ENCODE assay signal across 9 cellular contexts in the genomic region with DNA sequence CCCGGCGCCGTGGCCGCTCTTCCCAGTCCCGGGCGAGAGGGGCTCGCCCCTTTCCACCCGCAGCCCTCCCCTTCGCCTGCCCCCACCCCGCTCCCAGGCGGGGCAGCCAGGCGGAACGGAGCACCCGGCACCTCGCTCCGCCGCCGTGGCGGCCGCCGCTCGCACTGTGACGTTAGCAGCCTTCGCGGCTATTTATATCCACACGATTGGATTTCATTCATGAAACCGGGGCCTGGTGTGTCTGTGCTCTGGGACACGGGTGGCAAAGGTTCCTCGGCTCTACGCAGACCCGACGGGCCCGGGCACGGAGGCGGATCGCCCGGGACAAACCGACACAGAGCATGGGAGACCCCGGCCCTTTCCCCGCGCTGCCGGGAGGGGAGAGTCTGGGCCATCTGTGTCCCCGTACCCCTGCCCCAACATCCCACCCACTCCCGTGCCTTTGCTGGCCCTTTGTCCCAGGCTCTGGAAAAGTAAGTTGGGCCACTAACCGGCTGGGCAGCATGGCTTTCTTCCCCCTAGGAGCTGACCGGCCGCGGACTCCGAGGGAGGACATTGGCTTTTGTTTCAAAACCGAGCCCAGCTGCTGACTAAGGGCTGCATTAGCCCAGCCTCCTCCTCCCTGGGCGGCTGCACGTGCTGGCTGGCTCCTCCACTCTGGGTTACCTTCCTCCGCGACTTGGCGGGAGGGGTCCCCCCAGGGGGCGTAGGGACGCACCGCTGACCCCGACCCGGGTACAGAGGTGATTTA. TPM values are rescaled to one million over a fixed set of nuclear protein-coding genes. Genes with fewer than 3 reads are reported as not detected.
DNase-seq lines count a peak whose midpoint lies in the region; ATAC-seq, FAIRE-seq and TF ChIP-seq lines count a peak whose summit lies in the region.
"Had no signal": no experiment of that assay in that cellular context is flagged by ENCODE, and none has a peak within 500 bp of the region (broad histone marks: within the 10 kb centered on the region; RNA-seq: fewer than 3 reads in every experiment).

Gene RHOBTB1, minus strand, starts transcription at position 27 of the 751 bp plus-strand sequence. CDS start 32,643 bp downstream, outside the sequence.

- intact Hi-C loops in kidney (cut with DNase I): no loop called here

- H3K4me1 ChIP-seq in DND-41 (ENCODE audit: insufficient read depth, low read length): peaks cover 28% of the 10 kb centered on the region
- H3K4me1 ChIP-seq in KMS-11 (ENCODE audit: low read depth, poor library complexity, severe bottlenecking): peaks cover 22% of the 10 kb centered on the region
- H3K4me1 ChIP-seq in kidney (ENCODE audit: control insufficient read depth in 1 of 2, insufficient read depth in 1 of 2, low read depth in 1 of 2, low read length in 2 of 2): peaks cover 3% of the 10 kb centered on the region in 2 donors
- peaks cover 12 to 15% (median 15%) of the 10 kb centered on the region in 3 donors for H3K4me1 ChIP-seq in skeletal muscle tissue (ENCODE audit: control insufficient read depth in 3 of 3, insufficient read depth in 3 of 3, low read length in 3 of 3)

- H4K20me1 ChIP-seq in DND-41 (ENCODE audit: insufficient read depth, low read length) (no peaks in the 10 kb centered on the region), KMS-11 (ENCODE audit: insufficient read depth) (no peaks in the 10 kb centered on the region)

- H3K79me2 ChIP-seq in DND-41 (ENCODE audit: insufficient read depth, low read length) (no peaks in the 10 kb centered on the region), KMS-11 (ENCODE audit: insufficient read depth, low read depth) (no peaks in the 10 kb centered on the region; the same call in 1 of the 2 replicates)

- ATAC-seq in DND-41 (ENCODE audit: insufficient read depth, low read depth) (peak; percentile 74), GM21576 (IDR thresholded peaks at IDR 0.05; ENCODE audit: unreplicated experiment) (peak; percentile 54)

- no peak for TF ChIP-seq CTCF in DND-41 (IDR thresholded peaks at IDR 0.05; ENCODE audit: borderline replicate concordance, extremely low read depth, low read length, poor library complexity, severe bottlenecking)
- no peak for TF ChIP-seq CTCF in KMS-11 (conservative IDR thresholded peaks at IDR 0.05; ENCODE audit: low read depth, low read length)
- no peak for TF ChIP-seq CTCF in kidney (IDR thresholded peaks at IDR 0.05; ENCODE audit: borderline replicate concordance, extremely low read depth, insufficient read depth)

- H3K9ac ChIP-seq in DND-41 (ENCODE audit: low read depth, low read length) (peak within 1 kb of the TSS; percentile 82), KMS-11 (peak within 1 kb of the TSS; percentile 98), kidney (ENCODE audit: low read length in 2 of 2) (peak within 1 kb of the TSS; percentile 87 to 96), skeletal muscle tissue (ENCODE audit: low read depth in 1 of 3, low read length in 3 of 3) (peak within 1 kb of the TSS; percentile 94 to 99 (median 94))

- H3K27ac ChIP-seq in DND-41 (ENCODE audit: low read length): peak within 1 kb of the TSS; percentile 62
- H3K27ac ChIP-seq in KMS-11: peak within 1 kb of the TSS; percentile 88
- peak within 1 kb of the TSS; percentile 90 to 96 for H3K27ac ChIP-seq in kidney (ENCODE audit: low read depth in 2 of 2, low read length in 2 of 2)
- peak within 1 kb of the TSS; percentile 94 for H3K27ac ChIP-seq in skeletal muscle tissue (ENCODE audit: low read depth, low read length)

- H3K9me3 ChIP-seq in DND-41 (ENCODE audit: insufficient read depth, low read length, severe bottlenecking): no peaks in the 10 kb centered on the region
- H3K9me3 ChIP-seq in kidney (ENCODE audit: control insufficient read depth in 1 of 2, low read length in 2 of 2): no peaks in the 10 kb centered on the region
- H3K9me3 ChIP-seq in skeletal muscle tissue (ENCODE audit: control insufficient read depth in 3 of 3, low read length in 3 of 3): no peaks in the 10 kb centered on the region

- H3K27me3 ChIP-seq in DND-41 (ENCODE audit: insufficient read depth, low read length, poor library complexity): peaks cover 8% of the 10 kb centered on the region
- no peaks in the 10 kb centered on the region for H3K27me3 ChIP-seq in KMS-11 (ENCODE audit: insufficient read depth, low read depth)
- no peaks in the 10 kb centered on the region for H3K27me3 ChIP-seq in skeletal muscle tissue (ENCODE audit: control insufficient read depth in 3 of 3, insufficient read depth in 3 of 3, low read length in 3 of 3)

- peak within 1 kb of the TSS; percentile 45 to 70 for H3K4me3 ChIP-seq in DND-41 (ENCODE audit: low read depth in 1 of 2, low read length in 2 of 2)
- no peak within 1 kb of the TSS for H3K4me3 ChIP-seq in KMS-11 (IDR thresholded peaks at IDR 0.05; ENCODE audit: insufficient read depth, low read depth, low read length)
- H3K4me3 ChIP-seq in kidney (ENCODE audit: low read length in 2 of 2): peak within 1 kb of the TSS; percentile 85 to 92
- H3K4me3 ChIP-seq in skeletal muscle tissue (ENCODE audit: low read length in 3 of 3): peak within 1 kb of the TSS; percentile 81 to 94 (median 89)

- H2AFZ ChIP-seq in DND-41 (ENCODE audit: low read depth, low read length): peak within 1 kb of the TSS; percentile 87
- H2AFZ ChIP-seq in KMS-11 (ENCODE audit: low read depth): peak within 1 kb of the TSS; percentile 92

- H3K36me3 ChIP-seq in DND-41 (ENCODE audit: insufficient read depth, low read length): no peaks in the 10 kb centered on the region
- no peaks in the 10 kb centered on the region for H3K36me3 ChIP-seq in KMS-11 (ENCODE audit: insufficient read depth)
- H3K36me3 ChIP-seq in kidney (ENCODE audit: control insufficient read depth in 1 of 2, insufficient read depth in 2 of 2, low read length in 2 of 2): no peaks in the 10 kb centered on the region
- H3K36me3 ChIP-seq in skeletal muscle tissue (ENCODE audit: control insufficient read depth in 3 of 3, insufficient read depth in 3 of 3, low read length in 3 of 3): no peaks in the 10 kb centered on the region

- peak; percentile 63 for DNase-seq in DND-41
- peak; percentile 12 for DNase-seq in T follicular helper cell (ENCODE audit: low read depth)
- peak; percentile 71 for DNase-seq in dedifferentiated amniotic fluid mesenchymal stem cell (ENCODE audit: extremely low spot score)
- peak; percentile 93 for DNase-seq in kidney
- DNase-seq in stimulated activated naive CD4-positive, alpha-beta T cell treated with Interleukin-2 at 50 U/mL for 16 hours (lab: John Stamatoyannopoulos, UW): no peak

- H3K4me2 ChIP-seq in DND-41 (ENCODE audit: insufficient read depth, low read length) (peak within 1 kb of the TSS; percentile 76), KMS-11 (peak within 1 kb of the TSS; percentile 67)

- FAIRE-seq in kidney (lab: Jason Lieb, UNC): no peak
- FAIRE-seq: islet of Langerhans had no signal

RNA-seq across cellular contexts. Expression of gene RHOBTB1, which starts in this region (rescaled TPM):
- total RNA-seq in kidney (14.6 TPM), skeletal muscle tissue (29.2 TPM)
- polyA plus RNA-seq in kidney (ENCODE audit: insufficient read depth, low read depth, low replicate concordance): 34.5 TPM
